Comparison of ENCODE assay signal across 8 cellular contexts in the genomic region with DNA sequence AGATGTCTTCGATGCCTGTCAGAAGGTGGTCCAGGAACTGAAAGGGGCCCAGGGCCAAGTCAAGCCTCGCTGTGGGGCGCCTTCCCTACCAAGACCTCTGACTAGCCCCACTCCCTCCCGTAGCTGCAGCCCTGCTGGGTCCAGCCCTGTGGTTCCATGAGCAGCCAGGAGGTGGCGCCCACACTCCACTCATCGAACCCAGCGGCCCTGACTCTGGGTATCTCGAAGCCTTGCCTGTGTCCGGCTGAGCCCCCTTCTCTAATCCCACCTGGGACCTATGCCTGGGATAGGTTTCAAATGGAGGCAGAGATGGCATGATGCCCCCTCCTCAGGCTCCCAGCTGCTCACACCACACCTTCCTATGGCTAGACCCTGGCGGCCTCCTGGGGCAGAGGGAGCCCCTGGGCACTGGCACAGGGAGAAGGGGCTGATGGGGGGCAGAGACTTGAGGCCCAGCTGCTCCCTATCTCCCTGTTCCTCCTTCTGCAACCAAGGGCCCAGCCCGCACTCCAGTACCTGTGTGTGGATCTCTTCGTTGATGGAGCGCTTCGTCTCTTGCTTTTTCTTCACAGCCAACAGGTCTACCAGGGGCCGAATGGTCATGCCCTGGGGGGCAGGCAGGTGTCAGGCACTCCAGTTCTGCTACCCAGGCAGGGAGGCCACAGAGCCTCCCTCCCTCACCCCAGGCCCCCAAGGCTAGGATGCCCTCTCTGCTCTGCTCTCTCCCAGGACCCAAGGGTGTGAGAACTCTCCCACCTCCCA. TPM values are rescaled to one million over a fixed set of nuclear protein-coding genes. Genes with fewer than 3 reads are reported as not detected.
A peak's percentile ranks its signal among the peaks of the same experiment; 100 is the strongest.
DNase-seq lines count a peak whose midpoint lies in the region; ATAC-seq, FAIRE-seq and TF ChIP-seq lines count a peak whose summit lies in the region.

No MANE protein-coding gene starts in this region.

- no peak for TF ChIP-seq EP300 in A549 (IDR thresholded peaks at IDR 0.05)

- TF ChIP-seq CTCF in A549 (IDR thresholded peaks at IDR 0.05) = peak; percentile 81
- TF ChIP-seq CTCF in GM12874 (IDR thresholded peaks at IDR 0.05; ENCODE audit: insufficient read depth, low read depth, low read length) = peak; percentile 98

- no peaks in the 10 kb centered on the region for H3K36me3 Mint-ChIP-seq in memory B cell

- POLR2A ChIA-PET in A549 (lab: Yijun Ruan, JAX) = interaction anchor here (1.0 kb wide), 1 partner anchor 52 kb away, joined by 3 read pairs; a partner anchor contains a TSS

- TF ChIP-seq POLR2A in A549 (IDR thresholded peaks at IDR 0.05; ENCODE audit: low read length) = no peak

- H3K27ac Mint-ChIP-seq in memory B cell = peak overlapping the region; percentile 65

- ATAC-seq in A549 (peak; percentile 67 to 84; a peak in 5 of 6 replicates), memory B cell (ENCODE audit: low read depth) (peak; percentile 29)

- H3K4me1 Mint-ChIP-seq in memory B cell = peaks cover 32% of the 10 kb centered on the region

- peak; percentile 93 to 94 for TF ChIP-seq RAD21 in A549 (conservative IDR thresholded peaks at IDR 0.05 in 1 of 2, IDR thresholded peaks at IDR 0.05 in 1 of 2)

- H3K9me3 ChIP-seq in A549 = no peaks in the 10 kb centered on the region

- WGBS in A549 (ENCODE audit: missing lambda C conversion rate) = 59% methylated on average over 8 of the region's 15 CpGs

- no peaks in the 10 kb centered on the region for H3K27me3 Mint-ChIP-seq in memory B cell

- H3K4me2 ChIP-seq in A549 = no peak overlapping the region

- H3K9me3 Mint-ChIP-seq in memory B cell = no peaks in the 10 kb centered on the region

- H3K4me3 ChIP-seq in A549 = no peak overlapping the region

- no peak overlapping the region for H3K4me3 Mint-ChIP-seq in memory B cell

- H3K27ac ChIP-seq in A549 = 0 out of 6 replicates have a peak overlapping the region, but pooled peaks of 1 of the 2 experiments have one; percentile 30

- no peak for FAIRE-seq in A549 (lab: Jason Lieb, UNC)

- peaks cover 33% of the 10 kb centered on the region for H3K4me1 ChIP-seq in A549

- DNase-seq in A549 (ENCODE audit: low read depth in 1 of 2, low spot score in 1 of 2) = peak; percentile 47 to 74
- peak; percentile 83 for DNase-seq in NCI-H2227 (lab: John Stamatoyannopoulos, UW; ENCODE audit: unreplicated experiment)
- DNase-seq in activated CD4-positive, alpha-beta T cell treated with anti-CD3 and anti-CD28 coated beads, Interleukin-2, amount 50 U/mL, for 48 hours = peak; percentile 86 to 89
- DNase-seq in dermis microvascular lymphatic vessel endothelial cell (ENCODE audit: low read depth in 2 of 2) = peak; percentile 7 to 55
- DNase-seq in memory B cell (ENCODE audit: low spot score in 2 of 2) = peak; percentile 89 to 97
- DNase-seq in stimulated activated CD8-positive, alpha-beta memory T cell treated with anti-CD3 and anti-CD28 coated beads, Interleukin-2, amount 100 ng/mL, for 48 hours (ENCODE audit: low read depth in 2 of 2) = peak; percentile 64 to 76
- DNase-seq in mesenteric fat pad (ENCODE audit: low spot score) = no peak

- CTCF ChIA-PET in A549 (lab: Yijun Ruan, JAX) = interaction anchor here (0.6 to 18.9 kb wide), 41 partner anchors 9 to 1308 kb away, joined by 3 to 516 read pairs (median 4); a partner anchor contains a TSS

TF ChIP-seq in A549, 52 proteins besides CTCF, POLR2A, EP300 and RAD21:
- TF ChIP-seq SMC3 (IDR thresholded peaks at IDR 0.05) (peak; percentile 74), FOSB (CRISPR knock-in tag; IDR thresholded peaks at IDR 0.05) (no peak)
TF ChIP-seq in A549: peak in this region for 1.

RNA-seq across cellular contexts. Expression of a gene that starts 52.0 kb away (rescaled TPM):
- polyA plus RNA-seq in A549 (2011; rRNA removed) (8.0 and 11.1 TPM in 2 replicates), A549 (2017; fragmentation: RNase III; extraction: RNeasy Plus Mini Kit Qiagen cat#74134 plus additional on column Dnase treatment) (7.3 to 7.5 TPM (median 7.4 TPM) in 3 replicates)
- polyA plus RNA-seq in A549 (2012; cell fraction: cytosol; rRNA removed) = 5.4 and 7.5 TPM in 2 replicates
- 15.2 and 16.5 TPM in 2 replicates for polyA plus RNA-seq in A549 (2012; cell fraction: nucleus; rRNA removed)
- polyA minus RNA-seq in A549 (2011; rRNA and poly(A)+ RNA removed) = 7.4 and 15.8 TPM in 2 replicates
- total RNA-seq in dermis microvascular lymphatic vessel endothelial cell (3.9 and 6.8 TPM in 2 replicates), mesenteric fat pad (24.4 TPM)
